ENCODE assay signal across 7 cellular contexts in genomic region chr6:145546265-145546664, GRCh38.
"Had no signal": no experiment of that assay in that cellular context is flagged by ENCODE, and none has a peak within 500 bp of the region (broad histone marks: within the 10 kb centered on the region; RNA-seq: fewer than 3 reads in every experiment).

No MANE protein-coding gene starts in this region.

- H3K4me1 ChIP-seq: HAP-1 had no signal

- H2AFZ ChIP-seq: GM23248 had no signal

- H3K27ac ChIP-seq: GM23248, HL-60 had no signal

- H3K36me3 ChIP-seq: HAP-1 had no signal

- DNase-seq: GM23248, GOT3, H7, HFFc6, KBM-7 had no signal

- H3K9ac ChIP-seq: GM23248 had no signal

- H3K9me3 ChIP-seq: HAP-1 had no signal

- H3K4me3 ChIP-seq: GM23248, HAP-1 had no signal
